8 cellular contexts compared by ENCODE assay signal in genomic region chr1:167219646-167220536, GRCh38. TPM values are rescaled to one million over a fixed set of nuclear protein-coding genes. Genes with fewer than 3 reads are reported as not detected.
DNase-seq lines count a peak whose midpoint lies in the region; ATAC-seq and TF ChIP-seq lines count a peak whose summit lies in the region.

No MANE protein-coding gene starts in this region.

- H3K9me3 ChIP-seq in DND-41 (ENCODE audit: insufficient read depth, low read length, severe bottlenecking) (no peaks in the 10 kb centered on the region), GM23248 (ENCODE audit: low read depth) (no peaks in the 10 kb centered on the region), Karpas-422 (ENCODE audit: low read length) (no peaks in the 10 kb centered on the region), Peyer's patch (no peaks in the 10 kb centered on the region), fibroblast of lung (ENCODE audit: control insufficient read depth, insufficient read depth, low read depth, low read length) (no peaks in the 10 kb centered on the region)
- H3K9me3 ChIP-seq in naive thymus-derived CD4-positive, alpha-beta T cell (ENCODE audit: control insufficient read depth in 2 of 3, low read length in 3 of 3), result no peaks in the 10 kb centered on the region

- peak overlapping the region; percentile 87 to 98 (median 96) for H3K4me3 Mint-ChIP-seq in naive thymus-derived CD4-positive, alpha-beta T cell
- H3K4me3 Mint-ChIP-seq in stimulated activated naive B cell treated with anti-CD40 and anti-IgM and Interleukin-4, amounts not matched to agents 10 μg/mL and 1 μg/mL and 100 μg/mL, for 72 hours, result peak overlapping the region; percentile 88 to 92

- peaks cover 0 to 8% (median 3%) of the 10 kb centered on the region in 5 donors for H3K36me3 Mint-ChIP-seq in naive thymus-derived CD4-positive, alpha-beta T cell
- H3K36me3 Mint-ChIP-seq in stimulated activated naive B cell treated with anti-CD40 and anti-IgM and Interleukin-4, amounts not matched to agents 10 μg/mL and 1 μg/mL and 100 μg/mL, for 72 hours, result peaks cover 0 to 2% of the 10 kb centered on the region in 2 donors

- H3K4me1 Mint-ChIP-seq in naive thymus-derived CD4-positive, alpha-beta T cell, result peaks cover 21 to 41% (median 35%) of the 10 kb centered on the region in 7 donors
- peaks cover 10 to 25% of the 10 kb centered on the region in 2 donors for H3K4me1 Mint-ChIP-seq in stimulated activated naive B cell treated with anti-CD40 and anti-IgM and Interleukin-4, amounts not matched to agents 10 μg/mL and 1 μg/mL and 100 μg/mL, for 72 hours

- TF ChIP-seq POLR2A in Peyer's patch (IDR thresholded peaks at IDR 0.05), result peak; percentile 61 to 65

- H2AFZ ChIP-seq in DND-41 (ENCODE audit: low read depth, low read length) (peak overlapping the region; percentile 98), GM23248 (peak overlapping the region; percentile 99), Karpas-422 (ENCODE audit: low read length) (0 out of 2 replicates have a peak overlapping the region, but pooled peaks have one; percentile 80), fibroblast of lung (ENCODE audit: low read length) (peak overlapping the region; percentile 98)

- H3K27me3 ChIP-seq in DND-41 (ENCODE audit: insufficient read depth, low read length, poor library complexity) (no peaks in the 10 kb centered on the region), GM23248 (replicated peaks; ENCODE audit: insufficient read depth) (peaks cover 2% of the 10 kb centered on the region), Karpas-422 (ENCODE audit: low read length) (no peaks in the 10 kb centered on the region), Peyer's patch (no peaks in the 10 kb centered on the region), fibroblast of lung (ENCODE audit: control insufficient read depth, insufficient read depth, low read length) (no peaks in the 10 kb centered on the region)
- no peaks in the 10 kb centered on the region for H3K27me3 ChIP-seq in naive thymus-derived CD4-positive, alpha-beta T cell (ENCODE audit: control insufficient read depth in 2 of 2, insufficient read depth in 2 of 2, low read length in 2 of 2)

- H3K27ac ChIP-seq in DND-41 (ENCODE audit: low read length) (peak overlapping the region; percentile 99), GM23248 (0 out of 2 replicates have a peak overlapping the region, but pooled peaks have one; percentile 18), Karpas-422 (ENCODE audit: low read length) (peak overlapping the region; percentile 95), Peyer's patch (peak overlapping the region; percentile 85 to 96 (median 88)), fibroblast of lung (ENCODE audit: insufficient read depth, low read length) (peak overlapping the region; percentile 64)
- H3K27ac ChIP-seq in naive thymus-derived CD4-positive, alpha-beta T cell (ENCODE audit: low read depth, low read length), result peak overlapping the region; percentile 83

- H3K9ac ChIP-seq in DND-41 (ENCODE audit: low read depth, low read length) (peak overlapping the region; percentile 98), GM23248 (peak overlapping the region; percentile 72), Karpas-422 (ENCODE audit: low read length) (peak overlapping the region; percentile 91), fibroblast of lung (ENCODE audit: insufficient read depth, low read length) (peak overlapping the region; percentile 52)

- 0 to 1% methylated on average over 55 of the region's 55 CpGs for WGBS in GM23248 (ENCODE audit: low coverage in 1 of 2, low lambda C conversion rate in 2 of 2, missing lambda C conversion rate in 2 of 2), 2 experiments

- TF ChIP-seq CTCF in DND-41 (IDR thresholded peaks at IDR 0.05; ENCODE audit: borderline replicate concordance, extremely low read depth, low read length, poor library complexity, severe bottlenecking) (peak; percentile 29), Peyer's patch (IDR thresholded peaks at IDR 0.05) (peak in 3 of 6 experiments; percentile 1 to 22 (median 20)), fibroblast of lung (conservative IDR thresholded peaks at IDR 0.05 in 1 of 2, IDR thresholded peaks at IDR 0.05 in 1 of 2; ENCODE audit: low read depth in 1 of 2, low read length in 2 of 2) (peak in 1 of 2 donors; percentile 20)

- ATAC-seq in DND-41 (ENCODE audit: insufficient read depth, low read depth), result peak; percentile 68
- ATAC-seq in naive thymus-derived CD4-positive, alpha-beta T cell, result peak; percentile 70
- ATAC-seq in stimulated activated naive B cell treated with anti-CD40 and anti-IgM and Interleukin-4, amounts not matched to agents 10 μg/mL and 1 μg/mL and 100 μg/mL, for 72 hours (replicated peaks), result peak; percentile 50 to 57

- intact Hi-C loops in naive thymus-derived CD4-positive, alpha-beta T cell (cut with micrococcal nuclease), result loop anchor here (1.0 to 10.0 kb wide), 27 partner anchors 47 to 1589 kb away; partner anchors contain the start of genes ILDR2 (in 2 of the 2), MGST3 (in 2 of the 2), POGK (in 2 of the 2) and TADA1 (in 2 of the 2)

- peaks cover 0 to 3% (median 0%) of the 10 kb centered on the region in 5 donors for H3K27me3 Mint-ChIP-seq in naive thymus-derived CD4-positive, alpha-beta T cell
- no peaks in the 10 kb centered on the region for H3K27me3 Mint-ChIP-seq in stimulated activated naive B cell treated with anti-CD40 and anti-IgM and Interleukin-4, amounts not matched to agents 10 μg/mL and 1 μg/mL and 100 μg/mL, for 72 hours

- H3K27ac Mint-ChIP-seq in naive thymus-derived CD4-positive, alpha-beta T cell, result peak overlapping the region; percentile 92 to 99 (median 98)
- H3K27ac Mint-ChIP-seq in stimulated activated naive B cell treated with anti-CD40 and anti-IgM and Interleukin-4, amounts not matched to agents 10 μg/mL and 1 μg/mL and 100 μg/mL, for 72 hours, result peak overlapping the region; percentile 99

- POLR2A ChIA-PET in naive thymus-derived CD4-positive, alpha-beta T cell (lab: Charles Lee), result interaction anchor here (0.6 to 5.0 kb wide), 26 partner anchors 9 to 717 kb away, joined by 3 to 30 read pairs (median 4); partner anchors contain the start of genes CD247, CREG1, DCAF6 and GPA33

- H3K4me2 ChIP-seq in DND-41 (ENCODE audit: insufficient read depth, low read length) (peak overlapping the region; percentile 77), GM23248 (ENCODE audit: unreplicated experiment) (peak overlapping the region; percentile 91), Karpas-422 (ENCODE audit: low read depth, low read length, poor library complexity, severe bottlenecking) (peak overlapping the region; percentile 100), fibroblast of lung (ENCODE audit: extremely low read depth, insufficient read depth, low read length) (peak overlapping the region; percentile 97)

- H4K20me1 ChIP-seq in DND-41 (ENCODE audit: insufficient read depth, low read length) (peaks cover 6% of the 10 kb centered on the region; the same call in 1 of the 2 replicates), GM23248 (ENCODE audit: insufficient read depth) (no peaks in the 10 kb centered on the region), Karpas-422 (ENCODE audit: insufficient read depth, low read depth, low read length) (no peaks in the 10 kb centered on the region; the same call in 1 of the 2 replicates), fibroblast of lung (ENCODE audit: control insufficient read depth, extremely low read depth, insufficient read depth, low read length) (no peaks in the 10 kb centered on the region)

- peaks cover 23% of the 10 kb centered on the region for H3F3A ChIP-seq in GM23248 (ENCODE audit: insufficient read depth)

- peaks cover 43% of the 10 kb centered on the region for H3K79me2 ChIP-seq in DND-41 (ENCODE audit: insufficient read depth, low read length)
- H3K79me2 ChIP-seq in GM23248 (ENCODE audit: insufficient read depth), result peaks cover 28% of the 10 kb centered on the region
- peaks cover 25% of the 10 kb centered on the region for H3K79me2 ChIP-seq in Karpas-422 (ENCODE audit: low read length)
- H3K79me2 ChIP-seq in fibroblast of lung (ENCODE audit: control insufficient read depth, insufficient read depth, low read length), result peaks cover 18% of the 10 kb centered on the region

- CTCF ChIA-PET in naive thymus-derived CD4-positive, alpha-beta T cell (lab: Charles Lee), result interaction anchor here (0.6 to 2.2 kb wide), 24 partner anchors 9 to 1588 kb away, joined by 3 to 8 read pairs (median 3); partner anchors contain the start of gene CREG1

- H3K4me1 ChIP-seq in DND-41 (ENCODE audit: insufficient read depth, low read length), result peaks cover 31% of the 10 kb centered on the region
- peaks cover 10% of the 10 kb centered on the region for H3K4me1 ChIP-seq in GM23248 (ENCODE audit: insufficient read depth)
- H3K4me1 ChIP-seq in Karpas-422 (ENCODE audit: low read length), result peaks cover 40% of the 10 kb centered on the region
- H3K4me1 ChIP-seq in Peyer's patch, result peaks cover 0 to 20% (median 6%) of the 10 kb centered on the region in 4 donors
- peaks cover 2% of the 10 kb centered on the region for H3K4me1 ChIP-seq in fibroblast of lung (ENCODE audit: control insufficient read depth, extremely low read depth, insufficient read depth, low read length)
- peaks cover 11 to 20% of the 10 kb centered on the region in 2 donors for H3K4me1 ChIP-seq in naive thymus-derived CD4-positive, alpha-beta T cell (ENCODE audit: control insufficient read depth in 2 of 2, insufficient read depth in 2 of 2, low read length in 2 of 2)

- no peaks in the 10 kb centered on the region for H3K36me3 ChIP-seq in DND-41 (ENCODE audit: insufficient read depth, low read length)
- no peaks in the 10 kb centered on the region for H3K36me3 ChIP-seq in GM23248 (ENCODE audit: low read depth)
- no peaks in the 10 kb centered on the region for H3K36me3 ChIP-seq in Karpas-422 (ENCODE audit: insufficient read depth, low read length)
- no peaks in the 10 kb centered on the region for H3K36me3 ChIP-seq in Peyer's patch
- H3K36me3 ChIP-seq in fibroblast of lung (ENCODE audit: control insufficient read depth, insufficient read depth, low read length), result no peaks in the 10 kb centered on the region
- peaks cover 0 to 6% (median 0%) of the 10 kb centered on the region in 3 experiments for H3K36me3 ChIP-seq in naive thymus-derived CD4-positive, alpha-beta T cell (ENCODE audit: control insufficient read depth in 2 of 3, insufficient read depth in 3 of 3, low read length in 3 of 3)

- in situ Hi-C loops in GM23248 (cut with MboI), result no loop called here

- peaks cover 0 to 13% (median 0%) of the 10 kb centered on the region in 11 donors for H3K9me3 Mint-ChIP-seq in naive thymus-derived CD4-positive, alpha-beta T cell
- H3K9me3 Mint-ChIP-seq in stimulated activated naive B cell treated with anti-CD40 and anti-IgM and Interleukin-4, amounts not matched to agents 10 μg/mL and 1 μg/mL and 100 μg/mL, for 72 hours, result peaks cover 0 to 5% of the 10 kb centered on the region in 2 donors

- DNase-seq in DND-41, result peak; percentile 94
- DNase-seq in GM23248, result peak; percentile 73
- peak; percentile 98 for DNase-seq in Karpas-422
- peak; percentile 91 to 96 (median 94) for DNase-seq in Peyer's patch
- peak; percentile 83 for DNase-seq in activated T-helper 1 cell treated with Interleukin-2 at 50 U/mL for 16 hours (ENCODE audit: low read depth)
- DNase-seq in fibroblast of lung (ENCODE audit: low read depth in 2 of 2), result peak; percentile 54 to 63
- peak; percentile 77 to 93 (median 90) for DNase-seq in naive thymus-derived CD4-positive, alpha-beta T cell
- peak; percentile 82 for DNase-seq in stimulated activated naive B cell treated with anti-CD40 and anti-IgM and Interleukin-4, amounts not matched to agents 10 μg/mL and 1 μg/mL and 100 μg/mL, for 72 hours

- peak overlapping the region; percentile 67 to 80 for H3K4me3 ChIP-seq in DND-41 (ENCODE audit: low read depth in 1 of 2, low read length in 2 of 2)
- peak overlapping the region; percentile 99 for H3K4me3 ChIP-seq in GM23248
- H3K4me3 ChIP-seq in Karpas-422 (ENCODE audit: low read length), result peak overlapping the region; percentile 82
- H3K4me3 ChIP-seq in Peyer's patch, result peak overlapping the region; percentile 71 to 86 (median 79)
- peak overlapping the region; percentile 93 to 99 (median 96) for H3K4me3 ChIP-seq in fibroblast of lung (replicated peaks in 1 of 4; ENCODE audit: control extremely low read depth in 1 of 4, insufficient read depth in 1 of 4, low read depth in 3 of 4, low read length in 4 of 4)
- peak overlapping the region; percentile 90 for H3K4me3 ChIP-seq in naive thymus-derived CD4-positive, alpha-beta T cell (ENCODE audit: low read length)

- H3K9me2 ChIP-seq in GM23248 (ENCODE audit: insufficient read depth), result no peaks in the 10 kb centered on the region
- no peaks in the 10 kb centered on the region for H3K9me2 ChIP-seq in Karpas-422 (replicated peaks; ENCODE audit: insufficient read depth, low read length)

RNA-seq across cellular contexts. Expression of gene POU2F1, which starts 0.8 kb away (rescaled TPM):
- 2.3 and 3.4 TPM in 2 replicates for total RNA-seq in GM23248 (2014; rRNA removed; shearing (Covaris generic))
- polyA plus RNA-seq in GM23248 (2016; fragmentation: Nextera tagmentation; extraction: Ambion mirVana), result 3.7 TPM in 2 replicates
- 17.2 and 43.2 TPM in 2 replicates for total RNA-seq in Karpas-422 (2014; rRNA removed; shearing (Covaris generic); ENCODE audit: low replicate concordance)
- 10 to 100 TPM; 11.5 to 23.1 (median 17.0) TPM for total RNA-seq in Peyer's patch
- total RNA-seq in fibroblast of lung, result 3.6 and 4.3 TPM in 2 replicates
- 3.3 and 3.5 TPM in 2 replicates for polyA plus RNA-seq in fibroblast of lung
- 1.0 and 1.8 TPM in 2 replicates for polyA plus RNA-seq in fibroblast of lung (2012)
- 6.7 and 7.1 TPM in 2 replicates for polyA minus RNA-seq in fibroblast of lung (ENCODE audit: low replicate concordance)
- 10 to 100 TPM; 20.6 to 36.6 (median 23.3) TPM for total RNA-seq in naive thymus-derived CD4-positive, alpha-beta T cell
- 10 to 100 TPM in 1 of 2 donors, 1 to 10 TPM in 1; 9.1 to 13.4 TPM for polyA plus RNA-seq in naive thymus-derived CD4-positive, alpha-beta T cell

Comparison
In these comparisons a context has a peak if more than half of its experiments do, and no peak if none do; other contexts are left out.
1. Peak in every context shown above with its lines: DNase-seq, ATAC-seq, H3K4me3 ChIP-seq and H3K27ac ChIP-seq.
2. H3K27ac ChIP-seq: peak in every context shown above with its lines; median percentile 99 in DND-41; 95 in Karpas-422; 88 in Peyer's patch; 83 in naive thymus-derived CD4-positive, alpha-beta T cell; 64 in fibroblast of lung; 18 in GM23248.